8 cellular contexts compared by ENCODE assay signal in genomic region chr1:24930703-24931480, GRCh38. TPM values are rescaled to one million over a fixed set of nuclear protein-coding genes. Genes with fewer than 3 reads are reported as not detected.
DNase-seq lines count a peak whose midpoint lies in the region; ATAC-seq and TF ChIP-seq lines count a peak whose summit lies in the region.

No MANE protein-coding gene starts in this region.

- H2AK9ac ChIP-seq in IMR-90 (replicated peaks; ENCODE audit: low read depth, low read length, poor library complexity): peak overlapping the region; percentile 74

- no peak overlapping the region for H2BK15ac ChIP-seq in IMR-90 (ENCODE audit: low read depth, low read length)

- DNase-seq in Calu3 (no peak), IMR-90 (no peak), chondrocyte (ENCODE audit: low spot score) (no peak)
- DNase-seq in activated CD8-positive, alpha-beta memory T cell treated with anti-CD3 and anti-CD28 coated beads for 24 hours: no peak

- H3K27ac Mint-ChIP-seq in Calu3 (ENCODE audit: unreplicated experiment) (no peak overlapping the region), chondrocyte (ENCODE audit: unreplicated experiment) (no peak overlapping the region), nephron (no peak overlapping the region)

- peaks cover 20% of the 10 kb centered on the region for H4K20me1 ChIP-seq in IMR-90 (ENCODE audit: insufficient read depth, low read length)

- no peak overlapping the region for H4K8ac ChIP-seq in IMR-90 (ENCODE audit: low read depth in 2 of 2, low read length in 2 of 2)

- TF ChIP-seq POLR2A in IMR-90 (IDR thresholded peaks at IDR 0.05; ENCODE audit: low read depth, low read length): no peak

- H3K4me1 Mint-ChIP-seq in Calu3 (ENCODE audit: low read depth, unreplicated experiment) (no peaks in the 10 kb centered on the region), chondrocyte (ENCODE audit: low read depth) (peaks cover 12% of the 10 kb centered on the region), nephron (peaks cover 29% of the 10 kb centered on the region)

- ATAC-seq in IMR-90 (ENCODE audit: low read depth) (no peak), HG02571 (IDR thresholded peaks at IDR 0.05; ENCODE audit: unreplicated experiment) (no peak), HG03045 (IDR thresholded peaks at IDR 0.05; ENCODE audit: unreplicated experiment) (no peak), HG02759 (IDR thresholded peaks at IDR 0.05; ENCODE audit: unreplicated experiment) (no peak)

- no peak for TF ChIP-seq CTCF in Calu3 (IDR thresholded peaks at IDR 0.05; ENCODE audit: unreplicated experiment)
- no peak for TF ChIP-seq CTCF in IMR-90 (conservative IDR thresholded peaks at IDR 0.05; ENCODE audit: low read depth, low read length)
- no peak for TF ChIP-seq CTCF in chondrocyte (IDR thresholded peaks at IDR 0.05)
- no peak for TF ChIP-seq CTCF in nephron (IDR thresholded peaks at IDR 0.05; ENCODE audit: unreplicated experiment in 3 of 3)

- WGBS in IMR-90 (ENCODE audit: extremely low coverage in 2 of 2, insufficient read length in 1 of 2), 2 experiments: 11% methylated on average over 18 of the region's 57 CpGs; no CpG with 5 or more reads in 1 of the 2 experiments

- H3K36me3 Mint-ChIP-seq in Calu3 (ENCODE audit: insufficient read depth, unreplicated experiment) (no peaks in the 10 kb centered on the region), chondrocyte (ENCODE audit: low read depth) (peaks cover 2% of the 10 kb centered on the region), nephron (ENCODE audit: low read depth) (peaks cover 4% of the 10 kb centered on the region)

- no peak overlapping the region for H3K27ac ChIP-seq in IMR-90 (ENCODE audit: insufficient read depth, low read length)

- no peaks in the 10 kb centered on the region for H3K9me3 Mint-ChIP-seq in Calu3 (ENCODE audit: low read depth, unreplicated experiment)
- H3K9me3 Mint-ChIP-seq in chondrocyte (ENCODE audit: low read depth): no peaks in the 10 kb centered on the region
- no peaks in the 10 kb centered on the region for H3K9me3 Mint-ChIP-seq in nephron

- H2AFZ ChIP-seq in IMR-90 (replicated peaks; ENCODE audit: low read length, poor library complexity): peak overlapping the region; percentile 67

- no peak overlapping the region for H3K9ac ChIP-seq in IMR-90 (ENCODE audit: low read depth, low read length)

- H3K4me3 ChIP-seq in IMR-90 (ENCODE audit: insufficient read depth, low read depth, low read length): no peak overlapping the region

- H3K9me3 ChIP-seq in IMR-90 (ENCODE audit: control insufficient read depth, insufficient read depth, low read length): no peaks in the 10 kb centered on the region; the same call in 1 of the 2 replicates

- POLR2A ChIA-PET in IMR-90 (lab: Charles Lee; ENCODE audit: unreplicated experiment): no interaction called here

- intact Hi-C loops in Calu3 (cut with micrococcal nuclease; ENCODE audit: unreplicated experiment) (loop anchor here (5.0 kb wide), 1 partner anchor 106 kb away; no protein-coding TSS in a partner anchor), IMR-90 (cut with micrococcal nuclease) (no loop called here)

- H3K18ac ChIP-seq in IMR-90 (ENCODE audit: low read depth, low read length): no peak overlapping the region

- H2AK5ac ChIP-seq in IMR-90 (ENCODE audit: low read depth, low read length): no peak overlapping the region

- H3K4me1 ChIP-seq in IMR-90 (ENCODE audit: control insufficient read depth, insufficient read depth, low read length): peaks cover 2% of the 10 kb centered on the region; the same call in 1 of the 2 replicates

- TF ChIP-seq RAD21 in IMR-90 (IDR thresholded peaks at IDR 0.05; ENCODE audit: low read length): no peak

- H3K4me3 Mint-ChIP-seq in Calu3 (ENCODE audit: low read depth, unreplicated experiment): peak overlapping the region; percentile 41
- H3K4me3 Mint-ChIP-seq in chondrocyte (ENCODE audit: unreplicated experiment): peak overlapping the region; percentile 16
- H3K4me3 Mint-ChIP-seq in nephron: peak overlapping the region; percentile 34 to 60 (median 48)

- no peak overlapping the region for H4K5ac ChIP-seq in IMR-90 (ENCODE audit: low read depth, low read length)

- BruUV-seq in Calu3 (replicated peaks; lab: Mats Ljungman, UMichigan) (no TSS peak), IMR-90 (replicated peaks; lab: Mats Ljungman, UMichigan) (no TSS peak)

- H3K4me2 ChIP-seq in IMR-90 (ENCODE audit: low read depth, low read length): no peak overlapping the region

- H3K4ac ChIP-seq in IMR-90 (ENCODE audit: low read depth, low read length): no peak overlapping the region

- no peak overlapping the region for H2BK5ac ChIP-seq in IMR-90 (ENCODE audit: low read depth, low read length, poor library complexity, severe bottlenecking)

- H2BK120ac ChIP-seq in IMR-90 (ENCODE audit: low read depth, low read length): no peak overlapping the region

- no peak overlapping the region; the same call in 1 of the 2 replicates for H4K91ac ChIP-seq in IMR-90 (ENCODE audit: insufficient read depth, low read depth, low read length)

- CTCF ChIA-PET in Calu3 (lab: Charles Lee): interaction anchor here (0.8 kb wide), 1 partner anchor 112 kb away, joined by 3 read pairs; no protein-coding TSS in a partner anchor
- CTCF ChIA-PET in IMR-90 (lab: Yijun Ruan, JAX): no interaction called here

- in situ Hi-C loops in IMR-90 (cut with MboI; ENCODE audit: low sequenced_read_pairs): loop anchor here (5.0 to 10.0 kb wide), 2 partner anchors 171 to 274 kb away; no protein-coding TSS in a partner anchor

- no peak overlapping the region for H2BK20ac ChIP-seq in IMR-90 (ENCODE audit: low read depth, low read length)

- no peaks in the 10 kb centered on the region for H3K36me3 ChIP-seq in IMR-90 (ENCODE audit: control insufficient read depth, insufficient read depth, low read length)

- H3K79me1 ChIP-seq in IMR-90 (ENCODE audit: low read depth in 1 of 2, low read length in 2 of 2): no peaks in the 10 kb centered on the region

- H3K9me1 ChIP-seq in IMR-90 (ENCODE audit: insufficient read depth, low read length): peaks cover 8% of the 10 kb centered on the region

- peaks cover 92% of the 10 kb centered on the region for H3K27me3 ChIP-seq in IMR-90 (ENCODE audit: control insufficient read depth, insufficient read depth, low read length)

- H3K56ac ChIP-seq in IMR-90 (ENCODE audit: extremely low read depth, insufficient read depth, low read length): no peak overlapping the region

- H3K27me3 Mint-ChIP-seq in Calu3 (ENCODE audit: unreplicated experiment) (peaks cover 83% of the 10 kb centered on the region), chondrocyte (ENCODE audit: low read depth) (peaks cover 57% of the 10 kb centered on the region), nephron (ENCODE audit: low read depth) (peaks cover 93% of the 10 kb centered on the region)

- H3K23ac ChIP-seq in IMR-90 (ENCODE audit: low read depth, low read length): no peak overlapping the region

- dilution Hi-C loops in IMR-90 (cut with HindIII; ENCODE audit: low sequenced_read_pairs, unreplicated experiment): no loop called here

- H3K14ac ChIP-seq in IMR-90 (replicated peaks; ENCODE audit: low read depth, low read length): no peak overlapping the region

TF ChIP-seq in IMR-90, 13 proteins besides CTCF, POLR2A, EP300 and RAD21:
- TF ChIP-seq MAZ (IDR thresholded peaks at IDR 0.05; ENCODE audit: borderline replicate concordance, low read depth, low read length) (no peak), FOS (IDR thresholded peaks at IDR 0.05; ENCODE audit: low read depth, low read length) (no peak), NFE2L2 (IDR thresholded peaks at IDR 0.05; ENCODE audit: low read depth, low read length) (no peak), RCOR1 (IDR thresholded peaks at IDR 0.05; ENCODE audit: insufficient replicate concordance, low read length) (no peak), SMC3 (IDR thresholded peaks at IDR 0.05; ENCODE audit: low read depth, low read length) (no peak), CHD1 (IDR thresholded peaks at IDR 0.05; ENCODE audit: low read depth, low read length) (no peak), MAFK (IDR thresholded peaks at IDR 0.05; ENCODE audit: low read depth, low read length) (no peak), CEBPB (IDR thresholded peaks at IDR 0.05; ENCODE audit: low read depth, low read length) (no peak), RFX5 (IDR thresholded peaks at IDR 0.05; ENCODE audit: low read depth, low read length) (no peak), ELK1 (IDR thresholded peaks at IDR 0.05; ENCODE audit: borderline replicate concordance, low read depth, low read length) (no peak), BHLHE40 (IDR thresholded peaks at IDR 0.05; ENCODE audit: low read depth, low read length) (no peak), MXI1 (IDR thresholded peaks at IDR 0.05; ENCODE audit: borderline replicate concordance, low read depth, low read length) (no peak)

RNA-seq across cellular contexts. Expression of gene RUNX3, which starts 0.8 kb away (rescaled TPM):
- total RNA-seq in Calu3 (2022) (0.28 and 1.3 TPM in 2 replicates), IMR-90 (2012; rRNA removed) (not detected in 2 replicates), chondrocyte (1.8 to 2.9 TPM in 2 of 3 replicates, not detected in the other)
- polyA plus RNA-seq in IMR-90 (2012; rRNA removed): 0.07 TPM in 2 replicates
- 0.01 and 0.04 TPM in 2 replicates for polyA plus RNA-seq in IMR-90 (2012; cell fraction: cytosol; rRNA removed)
- polyA plus RNA-seq in IMR-90 (2012; cell fraction: nucleus; rRNA removed; ENCODE audit: low replicate concordance): 0.02 TPM in 1 of 2 replicates, not detected in the other
